In genomic region chr6:70547313-70547712, GRCh38 we compare ENCODE assay signal across 10 cellular contexts. TPM values are rescaled to one million over a fixed set of nuclear protein-coding genes. Genes with fewer than 3 reads are reported as not detected.
DNase-seq lines count a peak whose midpoint lies in the region; ATAC-seq, FAIRE-seq and TF ChIP-seq lines count a peak whose summit lies in the region.
"Had no signal": no experiment of that assay in that cellular context is flagged by ENCODE, and none has a peak within 500 bp of the region (broad histone marks: within the 10 kb centered on the region; RNA-seq: fewer than 3 reads in every experiment).

No MANE protein-coding gene starts in this region.

- no peaks in the 10 kb centered on the region for H3K9me3 Mint-ChIP-seq in natural killer cell
- H3K9me3 Mint-ChIP-seq: immature natural killer cell had no signal

- no peaks in the 10 kb centered on the region for H3K4me1 Mint-ChIP-seq in natural killer cell
- H3K4me1 Mint-ChIP-seq: immature natural killer cell had no signal

- no peak overlapping the region for H3K4me3 Mint-ChIP-seq in natural killer cell
- H3K4me3 Mint-ChIP-seq: immature natural killer cell had no signal

- TF ChIP-seq CTCF in D721Med (IDR thresholded peaks at IDR 0.05; ENCODE audit: insufficient read depth, missing control alignments) (peak; percentile 52), natural killer cell (IDR thresholded peaks at IDR 0.05) (no peak), colonic mucosa (IDR thresholded peaks at IDR 0.05) (no peak)

- no peaks in the 10 kb centered on the region for H3K36me3 Mint-ChIP-seq in natural killer cell

- in situ Hi-C loops in KBM-7 (cut with MboI; ENCODE audit: low pct_unique_long_range_greater_than_20kb, low sequenced_read_pairs): no loop called here

- no peak for FAIRE-seq in D721Med (lab: Jason Lieb, UNC)

- no peak for ATAC-seq in natural killer cell

- intact Hi-C loops in natural killer cell (cut with micrococcal nuclease): loop anchor here (2.0 kb wide), 1 partner anchor 139 kb away; no protein-coding TSS in a partner anchor
- intact Hi-C loops in colonic mucosa (cut with DNase I): no loop called here

- H3K27ac Mint-ChIP-seq in natural killer cell: no peak overlapping the region
- H3K27ac Mint-ChIP-seq: immature natural killer cell had no signal

- H3K27me3 Mint-ChIP-seq in natural killer cell (ENCODE audit: low read depth in 2 of 2): no peaks in the 10 kb centered on the region

- H3K36me3 ChIP-seq in colonic mucosa: no peaks in the 10 kb centered on the region

- DNase-seq in D721Med (ENCODE audit: insufficient read length, low spot score) (no peak), KBM-7 (peak; percentile 9), astrocyte of the hippocampus (ENCODE audit: low read depth, low spot score) (peak; percentile 51), kidney glomerular epithelial cell (lab: John Stamatoyannopoulos, UW) (peak; percentile 23), NCI-H2029 (lab: John Stamatoyannopoulos, UW) (no peak), natural killer cell (no peak), colonic mucosa (no peak)
- DNase-seq in activated CD8-positive, alpha-beta memory T cell treated with anti-CD3 and anti-CD28 coated beads, Interleukin-2, amount 50 U/mL, for 48 hours: no peak
- DNase-seq: activated CD4-positive, alpha-beta T cell treated with anti-CD3 and anti-CD28 coated beads for 48 hours; immature natural killer cell had no signal

- no peak overlapping the region for H3K9ac ChIP-seq in colonic mucosa (ENCODE audit: low read depth in 2 of 2, low read length in 2 of 2)

- no peak overlapping the region for H3K27ac ChIP-seq in colonic mucosa

- H3K9me3 ChIP-seq in colonic mucosa: no peaks in the 10 kb centered on the region

- no peaks in the 10 kb centered on the region for H3K4me1 ChIP-seq in colonic mucosa

- no peaks in the 10 kb centered on the region for H3K27me3 ChIP-seq in colonic mucosa

- no peak overlapping the region for H3K4me3 ChIP-seq in colonic mucosa

RNA-seq across cellular contexts. Expression of gene SDHAF4, which starts 19.4 kb away (rescaled TPM):
- total RNA-seq in natural killer cell (1 to 10 TPM; 2.7 to 7.1 (median 5.4) TPM), colonic mucosa (10 to 100 TPM in 1 of 2 donors, 1 to 10 TPM in 1; 9.6 to 12.0 TPM)

Comparison
In these comparisons a context has a peak if more than half of its experiments do, and no peak if none do; other contexts are left out.
1. DNase-seq: peak in KBM-7 (single experiment), astrocyte of the hippocampus (single experiment) and kidney glomerular epithelial cell (single experiment); none in D721Med (single experiment), NCI-H2029 (single experiment), natural killer cell (single experiment), colonic mucosa (single experiment) and activated CD8-positive, alpha-beta memory T cell treated with anti-CD3 and anti-CD28 coated beads, Interleukin-2, amount 50 U/mL, for 48 hours (single experiment).